In the genomic region with DNA sequence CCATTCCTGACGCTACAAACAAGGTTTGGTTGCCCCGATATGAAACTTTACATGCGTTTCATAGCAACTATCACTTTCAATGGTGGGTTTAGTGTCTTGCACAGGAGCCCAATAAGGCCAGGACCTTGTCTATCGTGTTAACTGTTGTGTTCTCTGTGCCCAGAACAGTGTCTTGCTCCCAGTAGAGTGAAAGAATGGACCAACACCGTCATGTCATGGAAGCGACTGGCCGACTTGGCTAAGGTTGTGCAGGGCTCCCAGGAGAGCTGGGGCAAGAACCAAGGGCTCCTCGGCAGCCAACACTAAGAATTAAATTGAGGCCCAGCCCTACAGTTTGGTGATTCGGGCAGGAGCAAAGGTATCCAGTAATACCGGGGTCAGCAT, we compare ENCODE assay signal across 8 cellular contexts. TPM values are rescaled to one million over a fixed set of nuclear protein-coding genes. Genes with fewer than 3 reads are reported as not detected.
DNase-seq lines count a peak whose midpoint lies in the region; ATAC-seq and TF ChIP-seq lines count a peak whose summit lies in the region.

No MANE protein-coding gene starts in this region.

- H3K4me1 ChIP-seq in hepatocyte (ENCODE audit: insufficient read depth) (peaks cover 15% of the 10 kb centered on the region), skeletal muscle tissue (ENCODE audit: control insufficient read depth in 3 of 3, insufficient read depth in 3 of 3, low read length in 3 of 3) (peaks cover 25 to 32% (median 28%) of the 10 kb centered on the region in 3 donors)

- H2AFZ ChIP-seq in hepatocyte: peak overlapping the region; percentile 83

- H3K9me3 ChIP-seq in hepatocyte (ENCODE audit: low read depth) (no peaks in the 10 kb centered on the region), skeletal muscle tissue (ENCODE audit: control insufficient read depth in 3 of 3, low read length in 3 of 3) (no peaks in the 10 kb centered on the region)

- 54% methylated on average over 10 of the region's 10 CpGs for WGBS in hepatocyte (ENCODE audit: low lambda C conversion rate, missing lambda C conversion rate)

- peaks cover 17% of the 10 kb centered on the region for H3K27me3 ChIP-seq in H7 (ENCODE audit: control insufficient read depth, insufficient read depth, low read length)
- no peaks in the 10 kb centered on the region for H3K27me3 ChIP-seq in hepatocyte
- H3K27me3 ChIP-seq in skeletal muscle tissue (ENCODE audit: control insufficient read depth in 3 of 3, insufficient read depth in 3 of 3, low read length in 3 of 3): no peaks in the 10 kb centered on the region

- H3K4me3 Mint-ChIP-seq in activated naive CD4-positive, alpha-beta T cell treated with anti-CD3 and anti-CD28 coated beads, Interleukin-2, amount 50 U/mL, for 24 hours: peak overlapping the region; percentile 82

- DNase-seq in H7 (no peak), hepatocyte (ENCODE audit: low spot score) (no peak), ecto neural progenitor cell (ENCODE audit: low spot score) (no peak), GF-D8 (lab: John Stamatoyannopoulos, UW) (no peak), DMS153 treated with DMSO at 0.1 percent for 48 hours (lab: John Stamatoyannopoulos, UW; ENCODE audit: unreplicated experiment) (no peak)

- no peaks in the 10 kb centered on the region for H3K9me2 ChIP-seq in hepatocyte (replicated peaks; ENCODE audit: insufficient read depth)

- no peaks in the 10 kb centered on the region for H3K9me3 Mint-ChIP-seq in activated naive CD4-positive, alpha-beta T cell treated with anti-CD3 and anti-CD28 coated beads, Interleukin-2, amount 50 U/mL, for 24 hours

- no peaks in the 10 kb centered on the region for H3K79me2 ChIP-seq in hepatocyte

- H3K27ac ChIP-seq in hepatocyte: peak overlapping the region; percentile 51
- peak overlapping the region; percentile 73 for H3K27ac ChIP-seq in skeletal muscle tissue (ENCODE audit: low read depth, low read length)

- H3K36me3 ChIP-seq in H7 (replicated peaks; ENCODE audit: control insufficient read depth, insufficient read depth, low read length) (no peaks in the 10 kb centered on the region), hepatocyte (replicated peaks; ENCODE audit: insufficient read depth, low read depth) (no peaks in the 10 kb centered on the region), skeletal muscle tissue (ENCODE audit: control insufficient read depth in 3 of 3, insufficient read depth in 3 of 3, low read length in 3 of 3) (no peaks in the 10 kb centered on the region)

- peak overlapping the region; percentile 51 for H3K4me3 ChIP-seq in H7 (ENCODE audit: insufficient read depth, low read depth, low read length)
- peak overlapping the region; percentile 47 for H3K4me3 ChIP-seq in hepatocyte
- H3K4me3 ChIP-seq in skeletal muscle tissue (ENCODE audit: low read length in 3 of 3): peak overlapping the region; percentile 81 to 87 (median 85)

- H3K36me3 Mint-ChIP-seq in activated naive CD4-positive, alpha-beta T cell treated with anti-CD3 and anti-CD28 coated beads, Interleukin-2, amount 50 U/mL, for 24 hours: no peaks in the 10 kb centered on the region

- H3K9ac ChIP-seq in skeletal muscle tissue (ENCODE audit: low read depth in 1 of 3, low read length in 3 of 3): peak overlapping the region; percentile 81 to 90 (median 81)

- H3K27me3 Mint-ChIP-seq in activated naive CD4-positive, alpha-beta T cell treated with anti-CD3 and anti-CD28 coated beads, Interleukin-2, amount 50 U/mL, for 24 hours: no peaks in the 10 kb centered on the region

- no peaks in the 10 kb centered on the region for H4K20me1 ChIP-seq in hepatocyte (ENCODE audit: insufficient read depth, poor library complexity, severe bottlenecking)

- H3K27ac Mint-ChIP-seq in activated naive CD4-positive, alpha-beta T cell treated with anti-CD3 and anti-CD28 coated beads, Interleukin-2, amount 50 U/mL, for 24 hours: peak overlapping the region; percentile 35

- no peak for TF ChIP-seq CTCF in hepatocyte (IDR thresholded peaks at IDR 0.05; ENCODE audit: poor library complexity)

- peaks cover 20% of the 10 kb centered on the region for H3K4me1 Mint-ChIP-seq in activated naive CD4-positive, alpha-beta T cell treated with anti-CD3 and anti-CD28 coated beads, Interleukin-2, amount 50 U/mL, for 24 hours

- no peak for ATAC-seq in HG03432 (IDR thresholded peaks at IDR 0.05; ENCODE audit: unreplicated experiment)

- peak overlapping the region; percentile 83 for H3K4me2 ChIP-seq in hepatocyte

RNA-seq across cellular contexts. Expression of a gene that starts 0.5 kb away (rescaled TPM):
- 0.14 and 0.26 TPM in 2 replicates for total RNA-seq in H7 (2014; rRNA removed; shearing (Covaris generic))
- total RNA-seq in hepatocyte (2.0 and 2.3 TPM in 2 replicates), skeletal muscle tissue (2.1 TPM)
- 2.9 and 3.1 TPM in 2 replicates for polyA plus RNA-seq in hepatocyte

RNA-seq across cellular contexts. Expression of a gene that starts 29.6 kb away (rescaled TPM):
- 220 and 262 TPM in 2 replicates for total RNA-seq in H7 (2014; rRNA removed; shearing (Covaris generic))
- 220 and 231 TPM in 2 replicates for total RNA-seq in hepatocyte
- 102 and 106 TPM in 2 replicates for polyA plus RNA-seq in hepatocyte
- total RNA-seq in skeletal muscle tissue: 161 TPM
